In the genomic region with DNA sequence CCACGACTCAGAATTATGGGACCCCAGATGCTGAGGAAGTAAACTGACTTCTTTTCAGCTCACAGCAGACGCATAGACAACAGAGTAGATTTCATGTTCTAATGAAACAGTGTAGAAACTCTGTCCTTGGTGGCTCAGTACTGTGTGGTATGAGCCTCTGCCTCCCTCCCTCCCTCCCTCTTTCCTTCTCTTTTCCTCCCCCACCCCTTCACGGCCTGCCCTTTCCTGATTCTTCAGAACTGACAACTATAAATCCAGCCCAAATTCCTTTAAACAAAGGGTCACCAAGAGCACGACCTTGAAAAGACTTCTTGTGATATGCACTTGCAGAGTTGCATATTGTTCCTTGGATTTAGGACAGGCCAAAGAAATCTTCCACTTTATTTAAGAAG, we compare ENCODE assay signal across 8 cellular contexts.
DNase-seq lines count a peak whose midpoint lies in the region; ATAC-seq and TF ChIP-seq lines count a peak whose summit lies in the region.

No MANE protein-coding gene starts in this region.

- H3K4me1 Mint-ChIP-seq in naive thymus-derived CD8-positive, alpha-beta T cell: peaks cover 9 to 53% (median 21%) of the 10 kb centered on the region in 4 donors

- POLR2A ChIA-PET in AG04449 (lab: Yijun Ruan, JAX): interaction anchor here (1.6 kb wide), 1 partner anchor 17 kb away, joined by 4 read pairs; no protein-coding TSS in a partner anchor
- POLR2A ChIA-PET in naive thymus-derived CD8-positive, alpha-beta T cell (lab: Charles Lee): no interaction called here

- no peaks in the 10 kb centered on the region for H3K36me3 Mint-ChIP-seq in naive thymus-derived CD8-positive, alpha-beta T cell

- DNase-seq in AG04449 (ENCODE audit: low read depth, low spot score) (no peak), GF-D8 (lab: John Stamatoyannopoulos, UW) (no peak), hepatic stellate cell (ENCODE audit: low spot score) (no peak)
- DNase-seq in effector memory CD4-positive, alpha-beta T cell: no peak
- DNase-seq in naive thymus-derived CD8-positive, alpha-beta T cell: no peak

- no peaks in the 10 kb centered on the region for H3K36me3 ChIP-seq in HUES64 (ENCODE audit: insufficient read depth, low read length)
- H3K36me3 ChIP-seq in effector memory CD4-positive, alpha-beta T cell (ENCODE audit: control insufficient read depth, insufficient read depth, low read length): no peaks in the 10 kb centered on the region

- no peaks in the 10 kb centered on the region for H3K27me3 Mint-ChIP-seq in naive thymus-derived CD8-positive, alpha-beta T cell

- no peaks in the 10 kb centered on the region for H3K9me3 ChIP-seq in HUES64 (ENCODE audit: insufficient read depth, low read depth, low read length)
- no peaks in the 10 kb centered on the region for H3K9me3 ChIP-seq in effector memory CD4-positive, alpha-beta T cell (ENCODE audit: control insufficient read depth, low read length)

- 10% methylated on average over 4 of the region's 4 CpGs for WGBS in HUES64

- H3K27ac Mint-ChIP-seq in naive thymus-derived CD8-positive, alpha-beta T cell: peak overlapping the region in 2 of 10 donors; percentile 48 to 77

- 0 out of 2 replicates have a peak overlapping the region, but pooled peaks have one; percentile 2 for H3K4me3 ChIP-seq in AG04449 (ENCODE audit: low read depth, low read length)
- H3K4me3 ChIP-seq in HUES64 (ENCODE audit: low read length): peak overlapping the region; percentile 33; the same call in 1 of the 2 replicates
- no peak overlapping the region for H3K4me3 ChIP-seq in effector memory CD4-positive, alpha-beta T cell (ENCODE audit: insufficient read depth, low read depth, low read length, poor library complexity, severe bottlenecking)

- H3K9me3 Mint-ChIP-seq in naive thymus-derived CD8-positive, alpha-beta T cell: no peaks in the 10 kb centered on the region

- CTCF ChIA-PET in AG04449 (lab: Yijun Ruan, JAX): interaction anchor here (0.8 to 2.5 kb wide), 7 partner anchors 9 to 232 kb away, joined by 3 to 8 read pairs (median 4); no protein-coding TSS in a partner anchor

- no peak for TF ChIP-seq CTCF in AG04449 (IDR thresholded peaks at IDR 0.05; ENCODE audit: insufficient read depth, low read length, missing control alignments)

- H3K27me3 ChIP-seq in HUES64 (ENCODE audit: insufficient read depth, low read length): no peaks in the 10 kb centered on the region
- no peaks in the 10 kb centered on the region for H3K27me3 ChIP-seq in effector memory CD4-positive, alpha-beta T cell (replicated peaks; ENCODE audit: control insufficient read depth, insufficient read depth, low read length, poor library complexity, severe bottlenecking)

- peak overlapping the region in 9 of 10 donors; percentile 40 to 74 (median 60) for H3K4me3 Mint-ChIP-seq in naive thymus-derived CD8-positive, alpha-beta T cell

- ATAC-seq in naive thymus-derived CD8-positive, alpha-beta T cell: peak in 1 of 2 donors; percentile 26
- ATAC-seq in HG02970 (IDR thresholded peaks at IDR 0.05; ENCODE audit: low FRiP score, unreplicated experiment): no peak
- no peak for ATAC-seq in GM21737 (IDR thresholded peaks at IDR 0.05; ENCODE audit: unreplicated experiment)

- peaks cover 52% of the 10 kb centered on the region for H3K4me1 ChIP-seq in HUES64 (ENCODE audit: insufficient read depth, low read length)
- H3K4me1 ChIP-seq in effector memory CD4-positive, alpha-beta T cell (ENCODE audit: control insufficient read depth, insufficient read depth, low read length, poor library complexity, severe bottlenecking): peaks cover 7% of the 10 kb centered on the region

- peak overlapping the region; percentile 68; the same call in 1 of the 2 replicates for H3K9ac ChIP-seq in HUES64 (ENCODE audit: low read depth, low read length)

- H3K27ac ChIP-seq in HUES64 (ENCODE audit: low read depth, low read length): peak overlapping the region; percentile 90
- H3K27ac ChIP-seq in effector memory CD4-positive, alpha-beta T cell (ENCODE audit: insufficient read depth, low read length, poor library complexity, severe bottlenecking): peak overlapping the region; percentile 6
